Comparison of ENCODE assay signal across 25 cellular contexts in genomic region chr13:73522937-73523336, GRCh38.
"Had no signal": no experiment of that assay in that cellular context is flagged by ENCODE, and none has a peak within 500 bp of the region (broad histone marks: within the 10 kb centered on the region; RNA-seq: fewer than 3 reads in every experiment).

No MANE protein-coding gene starts in this region.

- H3K27ac Mint-ChIP-seq: activated naive CD4-positive, alpha-beta T cell treated with anti-CD3 and anti-CD28 coated beads for 36 hours; activated T-helper 1 cell treated with anti-CD3 and anti-CD28 coated beads, Interleukin-12 subunit alpha, Interleukin-12 subunit beta, Interleukin-2, Interleukin-4 antibody, amounts not matched to agents 30 ng/mL and 10 ng/mL and 1 ng/mL, durations not matched to agents 14 hours and 24 hours and 36 hours; stimulated activated naive B cell treated with anti-CD40 and anti-IgM and Interleukin-4, amounts not matched to agents 10 μg/mL and 1 μg/mL and 100 μg/mL, for 72 hours; T-helper 2 cell treated with Interferon-gamma antibody and Interleukin-4, amounts not matched to agents 5 μg/mL and 100 μg/mL, for 36 hours had no signal

- H3K4me1 Mint-ChIP-seq: stimulated activated naive B cell treated with anti-CD40 and anti-IgM and Interleukin-4, amounts not matched to agents 10 μg/mL and 1 μg/mL and 100 μg/mL, for 72 hours had no signal

- H3K4me3 Mint-ChIP-seq: activated naive CD4-positive, alpha-beta T cell treated with anti-CD3 and anti-CD28 coated beads for 36 hours; activated T-helper 1 cell treated with anti-CD3 and anti-CD28 coated beads, Interleukin-12 subunit alpha, Interleukin-12 subunit beta, Interleukin-2, Interleukin-4 antibody, amounts not matched to agents 30 ng/mL and 10 ng/mL and 1 ng/mL, durations not matched to agents 14 hours and 24 hours and 36 hours; stimulated activated naive B cell treated with anti-CD40 and anti-IgM and Interleukin-4, amounts not matched to agents 10 μg/mL and 1 μg/mL and 100 μg/mL, for 72 hours; T-helper 2 cell treated with Interferon-gamma antibody and Interleukin-4, amounts not matched to agents 5 μg/mL and 100 μg/mL, for 36 hours had no signal

- ATAC-seq: esophagus mucosa; foreskin keratinocyte; heart left ventricle; right cardiac atrium; stimulated activated naive B cell treated with anti-CD40 and anti-IgM and Interleukin-4, amounts not matched to agents 10 μg/mL and 1 μg/mL and 100 μg/mL, for 72 hours; upper lobe of right lung had no signal

- H3K27me3 ChIP-seq: breast epithelium, foreskin keratinocyte, heart left ventricle, stomach, thyroid gland, upper lobe of right lung had no signal

- H3K9me3 Mint-ChIP-seq: activated naive CD4-positive, alpha-beta T cell treated with anti-CD3 and anti-CD28 coated beads for 36 hours; activated T-helper 1 cell treated with anti-CD3 and anti-CD28 coated beads, Interleukin-12 subunit alpha, Interleukin-12 subunit beta, Interleukin-2, Interleukin-4 antibody, amounts not matched to agents 30 ng/mL and 10 ng/mL and 1 ng/mL, durations not matched to agents 14 hours and 24 hours and 36 hours; stimulated activated naive B cell treated with anti-CD40 and anti-IgM and Interleukin-4, amounts not matched to agents 10 μg/mL and 1 μg/mL and 100 μg/mL, for 72 hours; T-helper 2 cell treated with Interferon-gamma antibody and Interleukin-4, amounts not matched to agents 5 μg/mL and 100 μg/mL, for 36 hours had no signal

- H3K9ac ChIP-seq: parathyroid adenoma had no signal

- H3K36me3 Mint-ChIP-seq: stimulated activated naive B cell treated with anti-CD40 and anti-IgM and Interleukin-4, amounts not matched to agents 10 μg/mL and 1 μg/mL and 100 μg/mL, for 72 hours had no signal

- H3K4me1 ChIP-seq: breast epithelium, heart left ventricle, left ventricle myocardium inferior, parathyroid adenoma, stomach, upper lobe of right lung had no signal

- DNase-seq: activated CD4-positive, alpha-beta T cell treated with anti-CD3 and anti-CD28 coated beads for 4 hours; activated CD4-positive, alpha-beta T cell treated with anti-CD3 and anti-CD28 coated beads, Interleukin-2, amount 50 U/mL, for 4 hours; activated CD4-positive, CD25-positive, alpha-beta regulatory T cell; activated effector memory CD4-positive, alpha-beta T cell treated with anti-CD3 and anti-CD28 coated beads, Interleukin-2, amount 50 U/mL, for 16 hours; activated naive CD4-positive, alpha-beta T cell treated with anti-CD3 and anti-CD28 coated beads for 36 hours; activated T-cell treated with anti-CD3 and anti-CD28 coated beads, Interleukin-2, amount 50 U/mL, for 1 hour; central memory CD4-positive, alpha-beta T cell; foreskin keratinocyte; heart left ventricle; hypothalamus; islet precursor cell; left ventricle myocardium inferior; occipital lobe; right cardiac atrium; stimulated activated CD4-positive, alpha-beta T cell treated with anti-CD3 and anti-CD28 coated beads, Interleukin-15, amount 100 ng/mL, for 24 hours; stimulated activated CD4-positive, alpha-beta T cell treated with anti-CD3 and anti-CD28 coated beads, Interleukin-2, amount 100 ng/mL, for 24 hours; stimulated activated naive B cell treated with anti-CD40 and anti-IgM and Interleukin-4, amounts not matched to agents 10 μg/mL and 1 μg/mL and 100 μg/mL, for 72 hours; stomach; thyroid gland; upper lobe of right lung had no signal

- H3K36me3 ChIP-seq: breast epithelium, heart left ventricle, left ventricle myocardium inferior, stomach, thyroid gland, upper lobe of right lung had no signal

- H3K27me3 Mint-ChIP-seq: stimulated activated naive B cell treated with anti-CD40 and anti-IgM and Interleukin-4, amounts not matched to agents 10 μg/mL and 1 μg/mL and 100 μg/mL, for 72 hours had no signal

- H3K9me3 ChIP-seq: breast epithelium, heart left ventricle, left ventricle myocardium inferior, stomach, thyroid gland, upper lobe of right lung had no signal

- H3K27ac ChIP-seq: breast epithelium, heart left ventricle, left ventricle myocardium inferior, parathyroid adenoma, stomach, thyroid gland, upper lobe of right lung had no signal

- H3K4me3 ChIP-seq: breast epithelium, heart left ventricle, left ventricle myocardium inferior, stomach, thyroid gland, upper lobe of right lung had no signal
